Comparison of ENCODE assay signal across 26 cellular contexts in the genomic region with DNA sequence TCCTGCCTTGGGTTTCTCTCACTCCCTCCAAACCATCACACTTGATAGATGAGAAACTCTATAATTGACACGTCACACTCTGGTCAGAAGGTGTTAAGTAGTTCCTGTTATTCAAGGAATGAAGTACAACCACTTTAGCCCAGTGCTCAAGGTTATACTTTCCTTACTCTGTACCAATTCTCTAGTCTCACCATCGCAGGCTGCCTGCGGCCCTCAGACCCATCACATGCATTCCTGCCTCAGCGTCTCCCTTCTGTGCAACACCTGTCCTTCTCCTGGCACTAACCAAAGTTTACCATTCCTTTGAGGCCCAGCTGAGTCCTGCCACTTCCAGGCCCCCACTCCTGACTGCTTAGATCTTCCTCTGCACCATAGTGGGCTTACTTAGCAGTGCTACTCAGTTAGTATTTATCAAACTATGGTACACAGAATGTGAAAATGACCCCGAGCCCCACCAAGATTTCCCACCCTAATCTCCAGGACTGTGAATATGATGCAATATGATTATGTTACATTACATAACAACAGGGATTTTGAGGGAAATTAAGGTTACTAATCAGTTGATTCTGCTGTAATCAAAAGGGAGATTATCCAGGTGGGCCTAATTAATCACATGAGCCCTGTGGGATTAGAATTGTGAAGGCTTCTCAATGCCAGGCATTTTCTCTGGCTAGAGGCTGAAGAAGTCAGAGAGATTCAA. TPM values are rescaled to one million over a fixed set of nuclear protein-coding genes. Genes with fewer than 3 reads are reported as not detected.
"Had no signal": no experiment of that assay in that cellular context is flagged by ENCODE, and none has a peak within 500 bp of the region (broad histone marks: within the 10 kb centered on the region; RNA-seq: fewer than 3 reads in every experiment).

No MANE protein-coding gene starts in this region.

- H3K9me3 ChIP-seq: gastroesophageal sphincter, left ventricle myocardium inferior, suprapubic skin, transverse colon had no signal

- H3K27me3 Mint-ChIP-seq: activated CD4-positive, alpha-beta T cell treated with anti-CD3 and anti-CD28 coated beads, Interleukin-2, amount 10 ng/mL, durations not matched to agents 24 days and 14 days; memory B cell; naive thymus-derived CD4-positive, alpha-beta T cell had no signal

- H3K27me3 ChIP-seq: gastroesophageal sphincter, heart left ventricle, suprapubic skin, transverse colon had no signal

- H3K4me3 ChIP-seq: gastroesophageal sphincter, heart left ventricle, left ventricle myocardium inferior, suprapubic skin, transverse colon had no signal

- H3K9me3 Mint-ChIP-seq: activated CD4-positive, alpha-beta T cell treated with anti-CD3 and anti-CD28 coated beads, Interleukin-2, amount 10 ng/mL, durations not matched to agents 24 days and 14 days; activated T-helper 1 cell treated with anti-CD3 and anti-CD28 coated beads, Interleukin-12 subunit alpha, Interleukin-12 subunit beta, Interleukin-2, Interleukin-4 antibody, amounts not matched to agents 30 ng/mL and 10 ng/mL and 1 ng/mL, durations not matched to agents 14 hours and 24 hours and 36 hours; memory B cell had no signal

- H3K4me3 Mint-ChIP-seq: activated CD4-positive, alpha-beta T cell treated with anti-CD3 and anti-CD28 coated beads, Interleukin-2, amount 10 ng/mL, durations not matched to agents 24 days and 14 days; activated T-helper 1 cell treated with anti-CD3 and anti-CD28 coated beads, Interleukin-12 subunit alpha, Interleukin-12 subunit beta, Interleukin-2, Interleukin-4 antibody, amounts not matched to agents 30 ng/mL and 10 ng/mL and 1 ng/mL, durations not matched to agents 14 hours and 24 hours and 36 hours; memory B cell had no signal

- ATAC-seq: esophagus mucosa; gastroesophageal sphincter; heart left ventricle; naive thymus-derived CD4-positive, alpha-beta T cell had no signal

- DNase-seq: activated CD4-positive, alpha-beta T cell treated with anti-CD3 and anti-CD28 coated beads, Interleukin-2, amount 10 ng/mL, durations not matched to agents 24 days and 14 days; activated CD4-positive, CD25-positive, alpha-beta regulatory T cell; activated CD8-positive, alpha-beta memory T cell treated with anti-CD3 and anti-CD28 coated beads, Interleukin-2, amount 50 U/mL, for 4 hours; effector CD4-positive, alpha-beta T cell; heart left ventricle; left ventricle myocardium inferior; naive thymus-derived CD4-positive, alpha-beta T cell; retina; stimulated activated CD4-positive, alpha-beta T cell treated with anti-CD3 and anti-CD28 coated beads, Interleukin-12 subunit alpha, Interleukin-12 subunit beta, amount 100 ng/mL, for 4 hours; stimulated activated CD4-positive, alpha-beta T cell treated with anti-CD3 and anti-CD28 coated beads, Interleukin-1b, Interleukin-23, amount 100 ng/mL, for 48 hours; stimulated activated CD8-positive, alpha-beta memory T cell treated with anti-CD3 and anti-CD28 coated beads, Interleukin-4, amount 100 ng/mL, for 48 hours; stimulated activated naive CD4-positive, alpha-beta T cell treated with Interleukin-2 at 50 U/mL for 16 hours; T-helper 1 cell; T-helper 9 cell; transverse colon had no signal

- H3K27ac ChIP-seq: gastroesophageal sphincter, heart left ventricle, left ventricle myocardium inferior, parathyroid adenoma, suprapubic skin, transverse colon had no signal

- H3K27ac Mint-ChIP-seq: activated CD4-positive, alpha-beta T cell treated with anti-CD3 and anti-CD28 coated beads, Interleukin-2, amount 10 ng/mL, durations not matched to agents 24 days and 14 days; activated T-helper 1 cell treated with anti-CD3 and anti-CD28 coated beads, Interleukin-12 subunit alpha, Interleukin-12 subunit beta, Interleukin-2, Interleukin-4 antibody, amounts not matched to agents 30 ng/mL and 10 ng/mL and 1 ng/mL, durations not matched to agents 14 hours and 24 hours and 36 hours; memory B cell had no signal

RNA-seq across cellular contexts. Expression of gene SPINK8, which starts 36.2 kb away (rescaled TPM):
- total RNA-seq: activated CD4-positive, alpha-beta T cell treated with anti-CD3 and anti-CD28 coated beads, Interleukin-2, amount 10 ng/mL, durations not matched to agents 24 days and 14 days; activated T-helper 1 cell treated with anti-CD3 and anti-CD28 coated beads, Interleukin-12 subunit alpha, Interleukin-12 subunit beta, Interleukin-2, Interleukin-4 antibody, amounts not matched to agents 30 ng/mL and 10 ng/mL and 1 ng/mL, durations not matched to agents 14 hours and 24 hours and 36 hours; astrocyte; bronchial epithelial cell; cerebellum; gastroesophageal sphincter; heart left ventricle; kidney epithelial cell; left ventricle myocardium inferior; mucosa of gallbladder; naive thymus-derived CD4-positive, alpha-beta T cell; suprapubic skin; transverse colon had no signal
